1 cellular context compared by ENCODE assay signal in the genomic region with DNA sequence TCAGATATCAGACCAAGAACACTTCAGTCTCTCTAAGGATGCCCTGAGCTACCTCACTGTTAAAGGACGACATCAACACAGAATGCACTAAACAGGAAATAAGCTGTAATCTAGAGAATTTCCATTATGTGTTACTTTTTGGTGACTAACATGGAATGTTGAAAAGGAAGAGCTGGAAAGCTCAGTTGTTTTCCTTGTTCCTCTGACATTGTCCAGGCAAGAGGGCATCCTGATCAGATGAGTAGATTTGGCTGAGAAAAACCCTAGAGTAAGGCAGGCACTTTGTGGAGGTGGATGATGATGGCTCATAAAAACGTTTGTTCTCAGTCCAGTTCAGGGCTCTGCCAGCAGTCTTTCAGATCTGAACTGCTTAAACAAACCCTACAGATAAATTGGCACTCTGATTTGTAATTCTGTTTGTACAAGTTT.
TF ChIP-seq lines count a peak whose summit lies in the region.

No MANE protein-coding gene starts in this region.

TF ChIP-seq in SK-N-SH, 30 proteins besides CTCF, POLR2A, EP300 and RAD21 (continued from another document):
- TF ChIP-seq REST (IDR thresholded peaks at IDR 0.05; ENCODE audit: low read depth, low read length) (no peak), MEF2A (IDR thresholded peaks at IDR 0.05; ENCODE audit: borderline replicate concordance, low read depth) (no peak), PBX3 (IDR thresholded peaks at IDR 0.05) (peak; percentile 71), NFIC (IDR thresholded peaks at IDR 0.05; ENCODE audit: borderline replicate concordance) (peak; percentile 73), JUND (IDR thresholded peaks at IDR 0.05) (0 out of 2 replicates have a peak, but pooled peaks have one; percentile 45), TCF12 (IDR thresholded peaks at IDR 0.05) (peak; percentile 88), SIN3A (IDR thresholded peaks at IDR 0.05; ENCODE audit: borderline replicate concordance, low read depth, low read length) (no peak), RFX5 (IDR thresholded peaks at IDR 0.05; ENCODE audit: low read length) (no peak)
